Comparison of ENCODE assay signal across 7 cellular contexts in genomic region chr6:114081730-114082129, GRCh38.
"Had no signal": no experiment of that assay in that cellular context is flagged by ENCODE, and none has a peak within 500 bp of the region (broad histone marks: within the 10 kb centered on the region; RNA-seq: fewer than 3 reads in every experiment).

No MANE protein-coding gene starts in this region.

- ATAC-seq: GM23338, HCT116 had no signal

- H3K4me3 Mint-ChIP-seq: GM23338 had no signal

- H3K36me3 ChIP-seq: HAP-1 had no signal

- H3K27ac ChIP-seq: KMS-11 had no signal

- H3K9me3 ChIP-seq: HAP-1 had no signal

- H3K4me3 ChIP-seq: GM23338, HAP-1 had no signal

- H2AFZ ChIP-seq: GM23338 had no signal

- DNase-seq: H7, KBM-7 had no signal

- FAIRE-seq: HTR-8/SVneo had no signal

- H3K9ac ChIP-seq: KMS-11 had no signal

- H3K27ac Mint-ChIP-seq: GM23338 had no signal

- H3K4me2 ChIP-seq: GM23338, KMS-11 had no signal
